In genomic region chr9:130893250-130894101, GRCh38 we compare ENCODE assay signal across 1 cellular context.
TF ChIP-seq lines count a peak whose summit lies in the region.

No MANE protein-coding gene starts in this region.

TF ChIP-seq in WTC11, 78 proteins besides CTCF, POLR2A, EP300 and RAD21 (continued from another document):
- TF ChIP-seq, protein P1, sequence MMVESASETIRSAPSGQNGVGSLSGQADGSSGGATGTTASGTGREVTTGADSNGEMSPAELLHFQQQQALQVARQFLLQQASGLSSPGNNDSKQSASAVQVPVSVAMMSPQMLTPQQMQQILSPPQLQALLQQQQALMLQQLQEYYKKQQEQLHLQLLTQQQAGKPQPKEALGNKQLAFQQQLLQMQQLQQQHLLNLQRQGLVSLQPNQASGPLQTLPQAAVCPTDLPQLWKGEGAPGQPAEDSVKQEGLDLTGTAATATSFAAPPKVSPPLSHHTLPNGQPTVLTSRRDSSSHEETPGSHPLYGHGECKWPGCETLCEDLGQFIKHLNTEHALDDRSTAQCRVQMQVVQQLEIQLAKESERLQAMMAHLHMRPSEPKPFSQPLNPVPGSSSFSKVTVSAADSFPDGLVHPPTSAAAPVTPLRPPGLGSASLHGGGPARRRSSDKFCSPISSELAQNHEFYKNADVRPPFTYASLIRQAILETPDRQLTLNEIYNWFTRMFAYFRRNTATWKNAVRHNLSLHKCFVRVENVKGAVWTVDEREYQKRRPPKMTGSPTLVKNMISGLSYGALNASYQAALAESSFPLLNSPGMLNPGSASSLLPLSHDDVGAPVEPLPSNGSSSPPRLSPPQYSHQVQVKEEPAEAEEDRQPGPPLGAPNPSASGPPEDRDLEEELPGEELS (CRISPR knock-in tag; IDR thresholded peaks at IDR 0.05), result no peak
